In genomic region chr11:62508336-62509058, GRCh38 we compare ENCODE assay signal across 1 cellular context.
TF ChIP-seq lines count a peak whose summit lies in the region.

No MANE protein-coding gene starts in this region.

TF ChIP-seq in K562, 482 proteins besides CTCF, POLR2A, EP300 and RAD21 (continued from another document):
- TF ChIP-seq MAFK (IDR thresholded peaks at IDR 0.05; ENCODE audit: low read length), result peak; percentile 19; the same call in 1 of the 2 replicates
- TF ChIP-seq JUN (IDR thresholded peaks at IDR 0.05; ENCODE audit: borderline replicate concordance, low read depth, low read length), result no peak
- TF ChIP-seq JUN (CRISPR knock-in tag; IDR thresholded peaks at IDR 0.05; ENCODE audit: borderline replicate concordance), result no peak
- TF ChIP-seq NR2C2 (CRISPR knock-in tag; IDR thresholded peaks at IDR 0.05), result no peak
- no peak for TF ChIP-seq NR2C2 (tag; IDR thresholded peaks at IDR 0.05)
- no peak for TF ChIP-seq KLF16 (IDR thresholded peaks at IDR 0.05)
- no peak for TF ChIP-seq ZNF766 (CRISPR knock-in tag; conservative IDR thresholded peaks at IDR 0.05)
- TF ChIP-seq NFRKB (IDR thresholded peaks at IDR 0.05; ENCODE audit: low read depth), result no peak
- no peak for TF ChIP-seq DACH1 (IDR thresholded peaks at IDR 0.05; ENCODE audit: partially characterized antibody)
- no peak for TF ChIP-seq E2F6 (IDR thresholded peaks at IDR 0.05; ENCODE audit: borderline replicate concordance in 1 of 2, extremely low read depth in 1 of 2, insufficient read depth in 1 of 2, insufficient read length in 1 of 2, low read depth in 1 of 2, low read length in 1 of 2, poor library complexity in 1 of 2, severe bottlenecking in 1 of 2)
- no peak for TF ChIP-seq HSF4 (CRISPR knock-in tag; IDR thresholded peaks at IDR 0.05; ENCODE audit: borderline replicate concordance)
- TF ChIP-seq ELK1 (CRISPR knock-in tag; IDR thresholded peaks at IDR 0.05), result no peak
- no peak for TF ChIP-seq TAF15 (IDR thresholded peaks at IDR 0.05; ENCODE audit: low read depth, low read length)
- TF ChIP-seq ASH1L (IDR thresholded peaks at IDR 0.05; ENCODE audit: borderline replicate concordance, low read depth, partially characterized antibody), result no peak
- TF ChIP-seq DPF2 (IDR thresholded peaks at IDR 0.05), result 0 out of 2 replicates have a peak, but pooled peaks have one; percentile 16
- TF ChIP-seq KLF10 (CRISPR knock-in tag; IDR thresholded peaks at IDR 0.05), result no peak
- no peak for TF ChIP-seq ZNF280B (CRISPR knock-in tag; IDR thresholded peaks at IDR 0.05)
- TF ChIP-seq MTA2 (IDR thresholded peaks at IDR 0.05; ENCODE audit: low read depth), result no peak
- peak; percentile 81 for TF ChIP-seq CXXC5 (CRISPR knock-in tag; IDR thresholded peaks at IDR 0.05)
- no peak for TF ChIP-seq ATF1 (CRISPR knock-in tag; IDR thresholded peaks at IDR 0.05)
- peak; percentile 14; the same call in 1 of the 2 replicates for TF ChIP-seq ATF1 (tag; IDR thresholded peaks at IDR 0.05)
- TF ChIP-seq HNRNPL (IDR thresholded peaks at IDR 0.05; ENCODE audit: low read depth, low read length), result no peak
